Comparison of ENCODE assay signal across 8 cellular contexts in the genomic region with DNA sequence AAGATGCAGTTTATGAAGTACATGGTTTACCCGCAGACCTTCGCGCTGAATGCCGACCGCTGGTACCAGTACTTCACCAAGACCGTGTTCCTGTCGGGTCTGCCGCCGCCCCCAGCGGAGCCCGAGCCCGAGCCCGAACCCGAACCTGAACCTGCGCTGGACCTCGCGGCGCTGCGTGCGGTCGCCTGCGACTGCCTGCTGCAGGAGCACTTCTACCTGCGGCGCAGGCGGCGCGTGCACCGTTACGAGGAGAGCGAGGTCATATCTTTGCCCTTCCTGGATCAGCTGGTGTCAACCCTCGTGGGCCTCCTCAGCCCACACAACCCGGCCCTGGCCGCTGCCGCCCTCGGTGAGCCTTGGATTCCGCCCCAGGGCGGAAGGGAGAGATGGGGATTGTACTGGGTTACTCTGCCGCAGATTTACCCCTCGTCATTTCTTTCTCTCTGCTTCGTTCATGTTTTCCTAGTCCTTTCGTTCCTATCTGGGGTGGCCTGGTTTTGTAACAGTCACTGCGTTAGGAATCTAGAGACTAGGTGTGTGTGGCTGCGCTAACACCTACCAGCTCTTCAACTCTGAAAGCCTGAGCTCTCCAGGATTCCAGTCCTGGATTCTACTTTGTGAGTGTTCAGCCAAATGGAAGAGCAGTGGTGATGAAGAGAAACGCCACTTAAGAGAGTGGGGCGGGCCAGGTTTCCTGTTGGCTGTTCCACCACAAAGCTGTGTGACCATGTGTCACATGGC. TPM values are rescaled to one million over a fixed set of nuclear protein-coding genes. Genes with fewer than 3 reads are reported as not detected.
A peak's percentile ranks its signal among the peaks of the same experiment; 100 is the strongest.
DNase-seq lines count a peak whose midpoint lies in the region; ATAC-seq lines count a peak whose summit lies in the region.

No MANE protein-coding gene starts in this region.

- POLR2A ChIA-PET in activated CD4-positive, alpha-beta memory T cell treated with anti-CD3 and anti-CD28 coated beads, Interleukin-2, amount 10 ng/mL, durations not matched to agents 7 days and 5 days (lab: Charles Lee) = interaction anchor here (0.6 to 1.5 kb wide), 6 partner anchors 8 to 1325 kb away, joined by 3 to 9 read pairs (median 4); a partner anchor contains a TSS

- no peaks in the 10 kb centered on the region for H3K27me3 Mint-ChIP-seq in activated CD4-positive, alpha-beta memory T cell treated with anti-CD3 and anti-CD28 coated beads, Interleukin-2, amount 10 ng/mL, durations not matched to agents 7 days and 5 days

- peak overlapping the region; percentile 98 for H3K4me3 Mint-ChIP-seq in activated CD4-positive, alpha-beta memory T cell treated with anti-CD3 and anti-CD28 coated beads, Interleukin-2, amount 10 ng/mL, durations not matched to agents 7 days and 5 days

- CTCF ChIA-PET in activated CD4-positive, alpha-beta memory T cell treated with anti-CD3 and anti-CD28 coated beads, Interleukin-2, amount 10 ng/mL, durations not matched to agents 7 days and 5 days (lab: Charles Lee) = no interaction called here

- ATAC-seq in GM18909 (IDR thresholded peaks at IDR 0.05; ENCODE audit: poor library complexity, unreplicated experiment) (peak; percentile 49), HG03159 (IDR thresholded peaks at IDR 0.05; ENCODE audit: unreplicated experiment) (peak; percentile 48)

- no peaks in the 10 kb centered on the region for H3K9me3 ChIP-seq in endocrine pancreas (ENCODE audit: control insufficient read depth, low read length)

- DNase-seq in AG20443 (ENCODE audit: low spot score) (peak; percentile 62), NCI-H446 treated with DMSO at 0.1 percent for 48 hours (lab: John Stamatoyannopoulos, UW) (peak; percentile 47), middle frontal gyrus (ENCODE audit: extremely low spot score, low spot score) (peak; percentile 22)
- DNase-seq in activated CD4-positive, alpha-beta memory T cell treated with anti-CD3 and anti-CD28 coated beads, Interleukin-2, amount 10 ng/mL, durations not matched to agents 7 days and 5 days = peak; percentile 65
- peak; percentile 16 to 24 for DNase-seq in stimulated activated CD8-positive, alpha-beta memory T cell treated with anti-CD3 and anti-CD28 coated beads, Interleukin-2, amount 100 ng/mL, for 48 hours (ENCODE audit: low read depth in 2 of 2)

- peaks cover 33% of the 10 kb centered on the region for H3K4me1 ChIP-seq in endocrine pancreas (ENCODE audit: control insufficient read depth, insufficient read depth, low read length)

- H3K4me3 ChIP-seq in endocrine pancreas (ENCODE audit: control insufficient read depth, insufficient read depth, low read length) = peak overlapping the region; percentile 84

- H3K9ac ChIP-seq in endocrine pancreas (ENCODE audit: control insufficient read depth, insufficient read depth, low read length) = peak overlapping the region; percentile 56

- no peaks in the 10 kb centered on the region for H3K27me3 ChIP-seq in endocrine pancreas (ENCODE audit: control insufficient read depth, insufficient read depth, low read length)

- no peaks in the 10 kb centered on the region for H3K36me3 ChIP-seq in endocrine pancreas (ENCODE audit: control insufficient read depth, insufficient read depth, low read length)

- H3K9me3 Mint-ChIP-seq in activated CD4-positive, alpha-beta memory T cell treated with anti-CD3 and anti-CD28 coated beads, Interleukin-2, amount 10 ng/mL, durations not matched to agents 7 days and 5 days = no peaks in the 10 kb centered on the region

- H3K27ac Mint-ChIP-seq in activated CD4-positive, alpha-beta memory T cell treated with anti-CD3 and anti-CD28 coated beads, Interleukin-2, amount 10 ng/mL, durations not matched to agents 7 days and 5 days = peak overlapping the region; percentile 97

- peaks cover 39% of the 10 kb centered on the region for H3K4me1 Mint-ChIP-seq in activated CD4-positive, alpha-beta memory T cell treated with anti-CD3 and anti-CD28 coated beads, Interleukin-2, amount 10 ng/mL, durations not matched to agents 7 days and 5 days

- H3K36me3 Mint-ChIP-seq in activated CD4-positive, alpha-beta memory T cell treated with anti-CD3 and anti-CD28 coated beads, Interleukin-2, amount 10 ng/mL, durations not matched to agents 7 days and 5 days (ENCODE audit: low read depth) = peaks cover 36% of the 10 kb centered on the region

RNA-seq across cellular contexts. Expression of a gene that starts 0.6 kb away (rescaled TPM):
- 10 to 100 TPM; 37.4 to 37.9 TPM for total RNA-seq in activated CD4-positive, alpha-beta memory T cell treated with anti-CD3 and anti-CD28 coated beads, Interleukin-2, amount 10 ng/mL, durations not matched to agents 7 days and 5 days

Comparison
In these comparisons a context has a peak if more than half of its experiments do, and no peak if none do; other contexts are left out.
1. Peak in every context shown above with its lines: DNase-seq, ATAC-seq and H3K4me3 ChIP-seq.